ENCODE assay signal across 21 cellular contexts in the genomic region with DNA sequence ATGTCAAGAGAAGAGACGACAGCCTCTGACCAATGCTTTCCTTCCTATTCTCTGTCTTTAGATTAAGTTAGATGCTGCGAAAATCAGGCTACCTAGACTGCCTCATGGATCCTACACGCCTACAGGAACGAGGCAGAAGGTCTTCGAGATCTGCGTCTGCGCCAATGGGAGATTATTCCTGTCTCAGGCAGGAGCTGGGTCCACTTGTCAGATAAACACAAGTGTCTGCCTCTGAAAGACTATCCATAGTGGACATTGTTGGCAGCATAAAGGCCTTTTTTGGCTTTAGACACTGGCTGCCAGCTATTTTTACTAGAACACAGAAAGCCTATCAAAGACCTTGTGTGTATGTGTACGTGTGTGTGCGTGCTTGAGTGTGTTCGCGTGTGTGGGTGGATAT.
"Had no signal": no experiment of that assay in that cellular context is flagged by ENCODE, and none has a peak within 500 bp of the region (broad histone marks: within the 10 kb centered on the region; RNA-seq: fewer than 3 reads in every experiment).

No MANE protein-coding gene starts in this region.

- H3K4me1 Mint-ChIP-seq: activated CD8-positive, alpha-beta memory T cell treated with anti-CD3 and anti-CD28 coated beads, Interleukin-2, amount 10 ng/mL, durations not matched to agents 7 days and 5 days had no signal

- H3K36me3 Mint-ChIP-seq: activated CD8-positive, alpha-beta memory T cell treated with anti-CD3 and anti-CD28 coated beads, Interleukin-2, amount 10 ng/mL, durations not matched to agents 7 days and 5 days; activated naive CD8-positive, alpha-beta T cell had no signal

- H3K27me3 ChIP-seq: brain microvascular endothelial cell, cardiac muscle cell, Peyer's patch had no signal

- H3K9me3 Mint-ChIP-seq: activated naive CD4-positive, alpha-beta T cell treated with anti-CD3 and anti-CD28 coated beads for 36 hours; activated T-cell treated with anti-CD3 and anti-CD28 coated beads, Interleukin-2, amount 50 U/mL, for 24 hours; T-helper 1 cell treated with Interleukin-12 subunit alpha and Interleukin-12 subunit beta and Interleukin-4 antibody, amounts not matched to agents 30 μg/mL and 1 μg/mL, for 36 hours had no signal

- DNase-seq: activated CD4-positive, alpha-beta T cell treated with anti-CD3 and anti-CD28 coated beads for 48 hours; activated CD4-positive, alpha-beta T cell treated with anti-CD3 and anti-CD28 coated beads, Interleukin-2, amount 50 U/mL, for 48 hours; activated CD8-positive, alpha-beta memory T cell treated with anti-CD3 and anti-CD28 coated beads, Interleukin-2, amount 10 ng/mL, durations not matched to agents 7 days and 5 days; activated effector memory CD4-positive, alpha-beta T cell treated with anti-CD3 and anti-CD28 coated beads, Interleukin-2, amount 50 U/mL, for 16 hours; activated naive CD4-positive, alpha-beta T cell treated with anti-CD3 and anti-CD28 coated beads for 36 hours; activated T-cell treated with anti-CD3 and anti-CD28 coated beads, Interleukin-2, amount 50 U/mL, for 24 hours; amygdala; brain microvascular endothelial cell; NCI-H1105 treated with DMSO at 0.1 percent for 48 hours; NCI-H1436 treated with DMSO at 0.1 percent for 48 hours; NCI-H187; NCI-H2081; NCI-H446; NCI-H524; Peyer's patch; SHP77 treated with DMSO at 0.1 percent for 48 hours had no signal

- H3K4me1 ChIP-seq: Peyer's patch had no signal

- H3K27ac Mint-ChIP-seq: activated CD8-positive, alpha-beta memory T cell treated with anti-CD3 and anti-CD28 coated beads, Interleukin-2, amount 10 ng/mL, durations not matched to agents 7 days and 5 days; activated naive CD4-positive, alpha-beta T cell treated with anti-CD3 and anti-CD28 coated beads for 36 hours; activated naive CD8-positive, alpha-beta T cell; activated T-cell treated with anti-CD3 and anti-CD28 coated beads, Interleukin-2, amount 50 U/mL, for 24 hours; T-helper 1 cell treated with Interleukin-12 subunit alpha and Interleukin-12 subunit beta and Interleukin-4 antibody, amounts not matched to agents 30 μg/mL and 1 μg/mL, for 36 hours had no signal

- H3K27ac ChIP-seq: brain microvascular endothelial cell, cardiac muscle cell, Peyer's patch, RWPE1 had no signal

- H3K4me3 Mint-ChIP-seq: activated CD8-positive, alpha-beta memory T cell treated with anti-CD3 and anti-CD28 coated beads, Interleukin-2, amount 10 ng/mL, durations not matched to agents 7 days and 5 days; activated naive CD4-positive, alpha-beta T cell treated with anti-CD3 and anti-CD28 coated beads for 36 hours; activated naive CD8-positive, alpha-beta T cell; activated T-cell treated with anti-CD3 and anti-CD28 coated beads, Interleukin-2, amount 50 U/mL, for 24 hours; T-helper 1 cell treated with Interleukin-12 subunit alpha and Interleukin-12 subunit beta and Interleukin-4 antibody, amounts not matched to agents 30 μg/mL and 1 μg/mL, for 36 hours had no signal

- H3K36me3 ChIP-seq: brain microvascular endothelial cell, cardiac muscle cell, Peyer's patch had no signal

- H3K4me3 ChIP-seq: cardiac muscle cell, Peyer's patch had no signal

- ATAC-seq: activated CD4-positive, CD25-positive, alpha-beta regulatory T cell treated with anti-CD3 and anti-CD28 coated beads, Interleukin-2, amount 50 U/mL, for 24 hours; activated CD8-positive, alpha-beta memory T cell treated with anti-CD3 and anti-CD28 coated beads, Interleukin-2, amount 10 ng/mL, durations not matched to agents 7 days and 5 days had no signal
